24 cellular contexts compared by ENCODE assay signal in genomic region chr18:2853173-2853925, GRCh38.
"Had no signal": no experiment of that assay in that cellular context is flagged by ENCODE, and none has a peak within 500 bp of the region (broad histone marks: within the 10 kb centered on the region; RNA-seq: fewer than 3 reads in every experiment).

No MANE protein-coding gene starts in this region.

- ATAC-seq: activated CD8-positive, alpha-beta T cell treated with anti-CD3 and anti-CD28 coated beads for 36 hours; activated T-cell treated with anti-CD3 and anti-CD28 coated beads, Interleukin-2, amount 50 U/mL, for 4 hours; activated T-helper 17 cell treated with anti-CD3 and anti-CD28 coated beads, Interleukin-2, amount 50 U/mL, for 72 hours; foreskin keratinocyte; heart right ventricle; psoas muscle; stimulated activated effector memory CD8-positive, alpha-beta T cell treated with anti-CD3 and anti-CD28 coated beads, Interleukin-12 subunit alpha, Interleukin-12 subunit beta, amount 100 ng/mL, for 72 hours; stimulated activated naive CD8-positive, alpha-beta T cell treated with anti-CD3 and anti-CD28 coated beads, Interleukin-15, amount 100 ng/mL, for 72 hours; T-cell; upper lobe of right lung had no signal

- DNase-seq: activated B cell treated with CpG ODN at 0.5 μM for 24 hours; activated CD4-positive, alpha-beta T cell treated with anti-CD3 and anti-CD28 coated beads, Interleukin-2, amount 50 U/mL, for 1 hour; activated CD8-positive, alpha-beta T cell treated with anti-CD3 and anti-CD28 coated beads for 36 hours; activated gamma-delta T cell treated with Interleukin-2 at 50 U/mL for 16 hours; activated naive CD4-positive, alpha-beta T cell treated with anti-CD3 and anti-CD28 coated beads, Interleukin-2, amount 50 U/mL, for 16 hours; activated T-cell treated with anti-CD3 and anti-CD28 coated beads, Interleukin-2, amount 50 U/mL, for 4 hours; amygdala; central memory CD4-positive, alpha-beta T cell; foreskin keratinocyte; heart right ventricle; naive B cell; nephron progenitor cell; psoas muscle; stimulated activated CD4-positive, alpha-beta T cell treated with anti-CD3 and anti-CD28 coated beads, Interleukin-2, amount 100 ng/mL, for 48 hours; stimulated activated naive CD8-positive, alpha-beta T cell treated with anti-CD3 and anti-CD28 coated beads, Interleukin-15, amount 100 ng/mL, for 72 hours; substantia nigra; T-cell; thyroid gland; upper lobe of right lung had no signal

- H3K4me1 ChIP-seq: foreskin keratinocyte, psoas muscle had no signal

- H3K4me3 ChIP-seq: esophagus muscularis mucosa, heart right ventricle, lung, pancreas, psoas muscle, thyroid gland, upper lobe of right lung had no signal

- H3K36me3 ChIP-seq: esophagus muscularis mucosa, pancreas, thyroid gland, upper lobe of right lung had no signal

- H3K27ac ChIP-seq: foreskin keratinocyte, heart right ventricle, psoas muscle, thyroid gland, upper lobe of right lung had no signal

- H3K27me3 ChIP-seq: thyroid gland had no signal

- H3K9me3 ChIP-seq: esophagus muscularis mucosa, heart right ventricle, pancreas, psoas muscle, thyroid gland, upper lobe of right lung had no signal
